In genomic region chr11:34084637-34085036, GRCh38 we compare ENCODE assay signal across 25 cellular contexts. TPM values are rescaled to one million over a fixed set of nuclear protein-coding genes. Genes with fewer than 3 reads are reported as not detected.
DNase-seq lines count a peak whose midpoint lies in the region; FAIRE-seq and TF ChIP-seq lines count a peak whose summit lies in the region.
"Had no signal": no experiment of that assay in that cellular context is flagged by ENCODE, and none has a peak within 500 bp of the region (broad histone marks: within the 10 kb centered on the region; RNA-seq: fewer than 3 reads in every experiment).

No MANE protein-coding gene starts in this region.

- peak overlapping the region in 6 of 7 donors; percentile 6 to 75 (median 42) for H3K27ac Mint-ChIP-seq in CD4-positive, alpha-beta memory T cell
- peak overlapping the region; percentile 18 for H3K27ac Mint-ChIP-seq in astrocyte (ENCODE audit: unreplicated experiment)
- H3K27ac Mint-ChIP-seq: H9, neural progenitor cell had no signal

- H3K27me3 Mint-ChIP-seq in CD4-positive, alpha-beta memory T cell, result no peaks in the 10 kb centered on the region
- no peaks in the 10 kb centered on the region for H3K27me3 Mint-ChIP-seq in astrocyte (ENCODE audit: low read depth, unreplicated experiment)
- H3K27me3 Mint-ChIP-seq: stimulated activated naive CD8-positive, alpha-beta T cell treated with anti-CD3 and anti-CD28 coated beads, Interleukin-15, amount 100 ng/mL, for 72 hours had no signal

- H4K20me1 ChIP-seq in PC-9 (ENCODE audit: insufficient read depth), result peaks cover 48% of the 10 kb centered on the region
- peaks cover 67% of the 10 kb centered on the region for H4K20me1 ChIP-seq in astrocyte (ENCODE audit: insufficient read depth, low read length)

- H3K4me1 Mint-ChIP-seq in CD4-positive, alpha-beta memory T cell, result peaks cover 11 to 33% (median 22%) of the 10 kb centered on the region in 4 donors
- peaks cover 13% of the 10 kb centered on the region for H3K4me1 Mint-ChIP-seq in astrocyte (ENCODE audit: low read depth, unreplicated experiment)
- H3K4me1 Mint-ChIP-seq: H9, neural progenitor cell had no signal

- H3K79me2 ChIP-seq in PC-9 (ENCODE audit: low read depth) (peaks cover 46% of the 10 kb centered on the region), astrocyte (ENCODE audit: insufficient read depth, low read length) (peaks cover 81% of the 10 kb centered on the region)

- no peak for FAIRE-seq in astrocyte (lab: Jason Lieb, UNC)
- FAIRE-seq: bronchial epithelial cell had no signal

- no peak for DNase-seq in CD4-positive, alpha-beta memory T cell
- DNase-seq in PC-9 (no peak), astrocyte (ENCODE audit: low read depth) (no peak), esophagus squamous epithelium (lab: John Stamatoyannopoulos, UW) (no peak), A673 (ENCODE audit: low spot score) (no peak), NCI-H128 (lab: John Stamatoyannopoulos, UW; ENCODE audit: unreplicated experiment) (no peak)
- no peak for DNase-seq in effector memory CD4-positive, alpha-beta T cell
- DNase-seq: activated CD4-positive, alpha-beta T cell treated with anti-CD3 and anti-CD28 coated beads for 48 hours; activated T-cell treated with anti-CD3 and anti-CD28 coated beads, Interleukin-2, amount 50 U/mL, for 1 hour; COR-L47; dermis blood vessel endothelial cell; H9; heart right ventricle; left lung; NCI-H1417; NCI-H2107; NCI-H510A treated with DMSO at 0.1 percent for 48 hours; RPMI8226; stimulated activated CD4-positive, alpha-beta T cell treated with anti-CD3 and anti-CD28 coated beads, Interleukin-1b, Interleukin-23, amount 100 ng/mL, for 48 hours; stimulated activated naive CD8-positive, alpha-beta T cell treated with anti-CD3 and anti-CD28 coated beads, Interleukin-15, amount 100 ng/mL, for 72 hours had no signal

- POLR2A ChIA-PET in CD4-positive, alpha-beta memory T cell (lab: Charles Lee; ENCODE audit: partially characterized antibody), result interaction anchor here (0.7 to 2.0 kb wide), 3 partner anchors 9 to 32 kb away, joined by 3 to 12 read pairs (median 5); partner anchors contain the start of gene CAPRIN1
- POLR2A ChIA-PET in PC-9 (lab: Charles Lee; ENCODE audit: unreplicated experiment) (no interaction called here), A673 (lab: Charles Lee; ENCODE audit: low non-redundant PET) (interaction anchor here (0.6 kb wide), 1 partner anchor 155 kb away, joined by 3 read pairs; no protein-coding TSS in a partner anchor)

- no peaks in the 10 kb centered on the region for H3K9me3 Mint-ChIP-seq in CD4-positive, alpha-beta memory T cell
- no peaks in the 10 kb centered on the region for H3K9me3 Mint-ChIP-seq in astrocyte (ENCODE audit: unreplicated experiment)
- H3K9me3 Mint-ChIP-seq: H9; neural progenitor cell; stimulated activated naive CD8-positive, alpha-beta T cell treated with anti-CD3 and anti-CD28 coated beads, Interleukin-15, amount 100 ng/mL, for 72 hours had no signal

- no peaks in the 10 kb centered on the region for H3K9me3 ChIP-seq in CD4-positive, alpha-beta memory T cell (ENCODE audit: control insufficient read depth in 1 of 2, low read length in 2 of 2)
- H3K9me3 ChIP-seq in PC-9 (ENCODE audit: insufficient read depth, low read depth) (no peaks in the 10 kb centered on the region), astrocyte (ENCODE audit: insufficient read depth, low read depth, low read length) (no peaks in the 10 kb centered on the region), esophagus squamous epithelium (no peaks in the 10 kb centered on the region), A673 (ENCODE audit: low read depth, low read length, poor library complexity, severe bottlenecking) (no peaks in the 10 kb centered on the region)
- no peaks in the 10 kb centered on the region for H3K9me3 ChIP-seq in effector memory CD4-positive, alpha-beta T cell (ENCODE audit: control insufficient read depth, low read length)
- H3K9me3 ChIP-seq: heart right ventricle, left lung, prostate gland, tibial nerve had no signal

- no peaks in the 10 kb centered on the region for H3K27me3 ChIP-seq in CD4-positive, alpha-beta memory T cell (ENCODE audit: insufficient read depth, low read length)
- H3K27me3 ChIP-seq in PC-9 (ENCODE audit: insufficient read depth, low read depth), result no peaks in the 10 kb centered on the region
- H3K27me3 ChIP-seq in astrocyte (ENCODE audit: insufficient read depth, low read length), result no peaks in the 10 kb centered on the region
- H3K27me3 ChIP-seq in esophagus squamous epithelium, result no peaks in the 10 kb centered on the region
- no peaks in the 10 kb centered on the region for H3K27me3 ChIP-seq in A673 (replicated peaks; ENCODE audit: insufficient read depth, low read depth, low read length, poor library complexity)
- no peaks in the 10 kb centered on the region for H3K27me3 ChIP-seq in effector memory CD4-positive, alpha-beta T cell (replicated peaks; ENCODE audit: control insufficient read depth, insufficient read depth, low read length, poor library complexity, severe bottlenecking)
- H3K27me3 ChIP-seq: heart right ventricle, left lung, neural progenitor cell, tibial nerve had no signal

- no peak overlapping the region for H3K4me2 ChIP-seq in PC-9
- H3K4me2 ChIP-seq in astrocyte (ENCODE audit: low read length), result no peak overlapping the region
- H3K4me2 ChIP-seq: neural progenitor cell had no signal

- peaks cover 55 to 70% of the 10 kb centered on the region in 2 donors for H3K36me3 Mint-ChIP-seq in CD4-positive, alpha-beta memory T cell
- peaks cover 27% of the 10 kb centered on the region for H3K36me3 Mint-ChIP-seq in astrocyte (ENCODE audit: low read depth, unreplicated experiment)

- peaks cover 71% of the 10 kb centered on the region for H3K36me3 ChIP-seq in CD4-positive, alpha-beta memory T cell (ENCODE audit: insufficient read depth, low read length)
- peaks cover 74% of the 10 kb centered on the region for H3K36me3 ChIP-seq in PC-9 (ENCODE audit: low read depth)
- H3K36me3 ChIP-seq in astrocyte (ENCODE audit: insufficient read depth, low read length), result peaks cover 74% of the 10 kb centered on the region
- H3K36me3 ChIP-seq in esophagus squamous epithelium, result peaks cover 0 to 99% (median 48%) of the 10 kb centered on the region in 3 donors
- peaks cover 100% of the 10 kb centered on the region for H3K36me3 ChIP-seq in A673 (ENCODE audit: insufficient read depth, low read length, poor library complexity, severe bottlenecking)
- H3K36me3 ChIP-seq in effector memory CD4-positive, alpha-beta T cell (ENCODE audit: control insufficient read depth, insufficient read depth, low read length), result peaks cover 72% of the 10 kb centered on the region

- intact Hi-C loops in CD4-positive, alpha-beta memory T cell (cut with micrococcal nuclease), result loop anchor here (5.0 kb wide), 2 partner anchors 32 to 87 kb away; partner anchors contain the start of gene CAPRIN1
- intact Hi-C loops in PC-9 (cut with micrococcal nuclease; ENCODE audit: unreplicated experiment), result no loop called here
- intact Hi-C loops in esophagus squamous epithelium (cut with DNase I), result no loop called here
- intact Hi-C loops in A673 (cut with micrococcal nuclease; ENCODE audit: unreplicated experiment), result no loop called here

- H3K4me1 ChIP-seq in CD4-positive, alpha-beta memory T cell (ENCODE audit: insufficient read depth, low read length), result peaks cover 15% of the 10 kb centered on the region
- H3K4me1 ChIP-seq in PC-9 (replicated peaks; ENCODE audit: insufficient read depth) (no peaks in the 10 kb centered on the region), astrocyte (ENCODE audit: insufficient read depth, low read length) (no peaks in the 10 kb centered on the region), esophagus squamous epithelium (no peaks in the 10 kb centered on the region), A673 (ENCODE audit: insufficient read depth, low read length, poor library complexity, severe bottlenecking) (peaks cover 5% of the 10 kb centered on the region)
- peaks cover 3% of the 10 kb centered on the region for H3K4me1 ChIP-seq in effector memory CD4-positive, alpha-beta T cell (ENCODE audit: control insufficient read depth, insufficient read depth, low read length, poor library complexity, severe bottlenecking)
- H3K4me1 ChIP-seq: neural progenitor cell, tibial nerve had no signal

- WGBS in esophagus squamous epithelium, 2 donors, result 82 to 92% methylated on average over 2 of the region's 2 CpGs

- H3K4me3 ChIP-seq in CD4-positive, alpha-beta memory T cell (ENCODE audit: low read length in 2 of 2), result no peak overlapping the region
- H3K4me3 ChIP-seq in PC-9 (no peak overlapping the region), astrocyte (ENCODE audit: insufficient read depth, low read depth, low read length) (no peak overlapping the region), esophagus squamous epithelium (no peak overlapping the region), A673 (ENCODE audit: low read depth, low read length, poor library complexity, severe bottlenecking) (no peak overlapping the region)
- H3K4me3 ChIP-seq in effector memory CD4-positive, alpha-beta T cell (ENCODE audit: insufficient read depth, low read depth, low read length, poor library complexity, severe bottlenecking), result no peak overlapping the region
- H3K4me3 ChIP-seq: heart right ventricle, left lung, neural progenitor cell, prostate gland, tibial nerve had no signal

- TF ChIP-seq POLR2A in esophagus squamous epithelium (IDR thresholded peaks at IDR 0.05), result no peak

- H3K9me2 ChIP-seq in PC-9 (ENCODE audit: insufficient read depth), result no peaks in the 10 kb centered on the region

- no peak overlapping the region for H3K9ac ChIP-seq in astrocyte (ENCODE audit: low read length)
- H3K9ac ChIP-seq: neural progenitor cell had no signal

- H3F3A ChIP-seq in PC-9 (ENCODE audit: insufficient read depth, low read depth), result peaks cover 65% of the 10 kb centered on the region

- no peak overlapping the region for H3K4me3 Mint-ChIP-seq in CD4-positive, alpha-beta memory T cell
- no peak overlapping the region for H3K4me3 Mint-ChIP-seq in astrocyte (ENCODE audit: unreplicated experiment)
- H3K4me3 Mint-ChIP-seq: H9; neural progenitor cell; stimulated activated naive CD8-positive, alpha-beta T cell treated with anti-CD3 and anti-CD28 coated beads, Interleukin-15, amount 100 ng/mL, for 72 hours had no signal

- H2AFZ ChIP-seq in PC-9 (no peak overlapping the region), astrocyte (ENCODE audit: low read depth, low read length) (no peak overlapping the region)
- H2AFZ ChIP-seq: neural progenitor cell had no signal

- peak overlapping the region; percentile 40 for H3K27ac ChIP-seq in 22Rv1
- no peak overlapping the region for H3K27ac ChIP-seq in CD4-positive, alpha-beta memory T cell (ENCODE audit: low read depth, low read length)
- H3K27ac ChIP-seq in PC-9, result peak overlapping the region; percentile 8
- no peak overlapping the region for H3K27ac ChIP-seq in astrocyte (ENCODE audit: low read depth, low read length)
- H3K27ac ChIP-seq in esophagus squamous epithelium, result no peak overlapping the region
- no peak overlapping the region for H3K27ac ChIP-seq in A673 (ENCODE audit: low read depth, low read length, poor library complexity, severe bottlenecking)
- no peak overlapping the region for H3K27ac ChIP-seq in effector memory CD4-positive, alpha-beta T cell (ENCODE audit: insufficient read depth, low read length, poor library complexity, severe bottlenecking)
- H3K27ac ChIP-seq: heart right ventricle, left lung, neural progenitor cell, tibial nerve had no signal

- TF ChIP-seq CTCF in 22Rv1 (IDR thresholded peaks at IDR 0.05), result no peak
- TF ChIP-seq CTCF in PC-9 (conservative IDR thresholded peaks at IDR 0.05), result no peak
- no peak for TF ChIP-seq CTCF in astrocyte (IDR thresholded peaks at IDR 0.05; ENCODE audit: insufficient read depth, low read depth, low read length)
- no peak for TF ChIP-seq CTCF in esophagus squamous epithelium (IDR thresholded peaks at IDR 0.05)
- no peak for TF ChIP-seq CTCF in A673 (conservative IDR thresholded peaks at IDR 0.05; ENCODE audit: low read depth, low read length)

- CTCF ChIA-PET in CD4-positive, alpha-beta memory T cell (lab: Charles Lee; ENCODE audit: partially characterized antibody), result no interaction called here
- CTCF ChIA-PET in PC-9 (lab: Charles Lee), result no interaction called here
- CTCF ChIA-PET in A673 (lab: Charles Lee), result no interaction called here

- BruUV-seq in PC-9 (replicated peaks; lab: Mats Ljungman, UMichigan), result no TSS peak
- BruUV-seq in A673 (replicated peaks; lab: Mats Ljungman, UMichigan), result no TSS peak

RNA-seq across cellular contexts. Expression of gene NAT10, which starts 20.8 kb away (rescaled TPM):
- 10 to 100 TPM; 73.6 to 81.5 TPM for total RNA-seq in CD4-positive, alpha-beta memory T cell
- polyA plus RNA-seq in CD4-positive, alpha-beta memory T cell, result 10 to 100 TPM; 28.0 to 49.3 TPM
- total RNA-seq in PC-9 (2021) (53.2 and 62.3 TPM in 2 replicates), astrocyte (31.9 and 32.2 TPM in 2 replicates), esophagus squamous epithelium (10 to 100 TPM; 17.6 to 35.9 (median 32.6) TPM), A673 (2021) (180 and 192 TPM in 2 replicates)

RNA-seq across cellular contexts. Expression of gene CAPRIN1, which starts 33.1 kb away (rescaled TPM):
- 100 to 1,000 TPM; 160 to 176 TPM for total RNA-seq in CD4-positive, alpha-beta memory T cell
- 10 to 100 TPM; 43.3 to 97.1 TPM for polyA plus RNA-seq in CD4-positive, alpha-beta memory T cell
- total RNA-seq in PC-9 (2021) (258 and 289 TPM in 2 replicates), astrocyte (294 and 309 TPM in 2 replicates), esophagus squamous epithelium (100 to 1,000 TPM in 3 of 4 donors, 10 to 100 TPM in 1; 94.1 to 151 (median 132) TPM), A673 (2021) (1,416 and 1,470 TPM in 2 replicates)

Comparison
In these comparisons a context has a peak if more than half of its experiments do, and no peak if none do; other contexts are left out.
1. H3K27ac ChIP-seq: peak in 22Rv1 (single experiment) and PC-9 (single experiment); none in CD4-positive, alpha-beta memory T cell (single experiment), astrocyte (single experiment), esophagus squamous epithelium (0 of 4), A673 (single experiment) and effector memory CD4-positive, alpha-beta T cell (single experiment).